ENCODE assay signal across 9 cellular contexts in genomic region chr12:67568055-67568454, GRCh38.
"Had no signal": no experiment of that assay in that cellular context is flagged by ENCODE, and none has a peak within 500 bp of the region (broad histone marks: within the 10 kb centered on the region; RNA-seq: fewer than 3 reads in every experiment).

No MANE protein-coding gene starts in this region.

- H3K4me1 ChIP-seq: HAP-1 had no signal

- FAIRE-seq: HepG2 had no signal

- H3K9me3 ChIP-seq: HAP-1 had no signal

- DNase-seq: GM23248, GOT3, H7, HFFc6, KBM-7 had no signal

- H3K4me3 ChIP-seq: GM23248, HAP-1 had no signal

- H3K36me3 ChIP-seq: HAP-1 had no signal

- ATAC-seq: HCT116, HepG2 had no signal

- H3K27ac ChIP-seq: GM23248, HL-60 had no signal
